Comparison of ENCODE assay signal across 1 cellular context in the genomic region with DNA sequence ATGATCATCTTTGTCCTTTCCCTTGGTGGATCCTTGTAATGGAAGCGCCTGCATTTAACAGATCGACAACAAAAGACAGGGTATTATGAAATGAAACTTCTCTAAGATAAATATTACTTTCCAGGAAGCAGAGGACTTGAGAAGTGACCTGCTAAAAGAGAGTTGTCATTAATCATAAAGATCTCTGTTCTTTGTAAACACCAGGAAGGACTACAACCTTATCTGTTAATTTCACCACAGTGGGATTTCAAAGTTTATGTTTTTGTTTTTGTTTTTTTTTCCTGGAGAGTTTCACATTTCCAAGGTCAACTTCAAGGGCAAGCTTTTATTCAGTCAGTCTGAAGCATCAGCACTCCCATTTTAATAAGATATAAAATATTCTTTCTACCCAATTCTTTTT.
TF ChIP-seq lines count a peak whose summit lies in the region.

No MANE protein-coding gene starts in this region.

TF ChIP-seq in K562, 482 proteins besides CTCF, POLR2A, EP300 and RAD21 (continued from another document):
- TF ChIP-seq, protein P1, sequence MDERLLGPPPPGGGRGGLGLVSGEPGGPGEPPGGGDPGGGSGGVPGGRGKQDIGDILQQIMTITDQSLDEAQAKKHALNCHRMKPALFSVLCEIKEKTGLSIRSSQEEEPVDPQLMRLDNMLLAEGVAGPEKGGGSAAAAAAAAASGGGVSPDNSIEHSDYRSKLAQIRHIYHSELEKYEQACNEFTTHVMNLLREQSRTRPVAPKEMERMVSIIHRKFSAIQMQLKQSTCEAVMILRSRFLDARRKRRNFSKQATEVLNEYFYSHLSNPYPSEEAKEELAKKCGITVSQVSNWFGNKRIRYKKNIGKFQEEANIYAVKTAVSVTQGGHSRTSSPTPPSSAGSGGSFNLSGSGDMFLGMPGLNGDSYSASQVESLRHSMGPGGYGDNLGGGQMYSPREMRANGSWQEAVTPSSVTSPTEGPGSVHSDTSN (CRISPR knock-in tag; IDR thresholded peaks at IDR 0.05; ENCODE audit: low read depth): no peak
- TF ChIP-seq, protein P1 (tag; conservative IDR thresholded peaks at IDR 0.05; ENCODE audit: low read depth): peak; percentile 54
- TF ChIP-seq RAD51 (IDR thresholded peaks at IDR 0.05; ENCODE audit: borderline replicate concordance, low read depth) (no peak), ZNF444 (CRISPR knock-in tag; IDR thresholded peaks at IDR 0.05) (no peak)
- TF ChIP-seq, protein P2, sequence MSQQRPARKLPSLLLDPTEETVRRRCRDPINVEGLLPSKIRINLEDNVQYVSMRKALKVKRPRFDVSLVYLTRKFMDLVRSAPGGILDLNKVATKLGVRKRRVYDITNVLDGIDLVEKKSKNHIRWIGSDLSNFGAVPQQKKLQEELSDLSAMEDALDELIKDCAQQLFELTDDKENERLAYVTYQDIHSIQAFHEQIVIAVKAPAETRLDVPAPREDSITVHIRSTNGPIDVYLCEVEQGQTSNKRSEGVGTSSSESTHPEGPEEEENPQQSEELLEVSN (IDR thresholded peaks at IDR 0.05; ENCODE audit: borderline replicate concordance in 1 of 2, extremely low read depth in 1 of 2, insufficient read depth in 1 of 2, insufficient read length in 1 of 2, low read depth in 1 of 2, low read length in 1 of 2, poor library complexity in 1 of 2, severe bottlenecking in 1 of 2): no peak
